Comparison of ENCODE assay signal across 2 cellular contexts in the genomic region with DNA sequence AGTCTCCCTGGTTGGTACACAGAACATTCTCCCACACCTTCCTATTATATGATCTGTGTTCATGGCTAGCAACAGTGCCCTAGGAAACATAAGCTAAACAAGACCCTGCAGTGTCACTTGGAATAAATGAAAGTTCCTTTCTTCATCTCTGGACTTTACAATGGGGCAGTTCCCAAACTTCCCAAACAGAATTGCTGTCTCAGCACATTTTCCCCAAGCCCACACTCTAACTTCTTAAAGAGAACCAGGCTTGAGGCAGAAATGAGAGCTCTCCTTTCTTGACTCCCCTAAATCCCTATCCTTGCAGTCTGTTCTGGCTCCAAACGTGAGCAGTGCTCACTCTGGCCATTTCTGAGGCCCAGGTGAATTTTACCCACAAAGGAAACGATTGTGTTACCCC.
A peak's percentile ranks its signal among the peaks of the same experiment; 100 is the strongest.
TF ChIP-seq lines count a peak whose summit lies in the region.

No MANE protein-coding gene starts in this region.

TF ChIP-seq in GM23338, 12 proteins besides CTCF, POLR2A, EP300 and RAD21 (continues in another document):
- TF ChIP-seq EZH2 (IDR thresholded peaks at IDR 0.05; ENCODE audit: low read depth, unreplicated experiment) (no peak), NANOG (IDR thresholded peaks at IDR 0.05; ENCODE audit: borderline replicate concordance) (no peak), POLR2AphosphoS5 (IDR thresholded peaks at IDR 0.05; ENCODE audit: low read depth) (no peak), STAT1 (IDR thresholded peaks at IDR 0.05; ENCODE audit: unreplicated experiment) (no peak), EZH2phosphoT487 (IDR thresholded peaks at IDR 0.05; ENCODE audit: unreplicated experiment) (no peak), ZNF331 (CRISPR knock-in tag; IDR thresholded peaks at IDR 0.05; ENCODE audit: low read depth) (no peak), ZNF114 (CRISPR knock-in tag; IDR thresholded peaks at IDR 0.05) (no peak), CREB1 (CRISPR knock-in tag; IDR thresholded peaks at IDR 0.05; ENCODE audit: low read depth) (no peak), JUNB (IDR thresholded peaks at IDR 0.05; ENCODE audit: unreplicated experiment) (no peak)
- TF ChIP-seq, protein P1, sequence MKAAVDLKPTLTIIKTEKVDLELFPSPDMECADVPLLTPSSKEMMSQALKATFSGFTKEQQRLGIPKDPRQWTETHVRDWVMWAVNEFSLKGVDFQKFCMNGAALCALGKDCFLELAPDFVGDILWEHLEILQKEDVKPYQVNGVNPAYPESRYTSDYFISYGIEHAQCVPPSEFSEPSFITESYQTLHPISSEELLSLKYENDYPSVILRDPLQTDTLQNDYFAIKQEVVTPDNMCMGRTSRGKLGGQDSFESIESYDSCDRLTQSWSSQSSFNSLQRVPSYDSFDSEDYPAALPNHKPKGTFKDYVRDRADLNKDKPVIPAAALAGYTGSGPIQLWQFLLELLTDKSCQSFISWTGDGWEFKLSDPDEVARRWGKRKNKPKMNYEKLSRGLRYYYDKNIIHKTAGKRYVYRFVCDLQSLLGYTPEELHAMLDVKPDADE (IDR thresholded peaks at IDR 0.05): no peak
- TF ChIP-seq, protein P2, sequence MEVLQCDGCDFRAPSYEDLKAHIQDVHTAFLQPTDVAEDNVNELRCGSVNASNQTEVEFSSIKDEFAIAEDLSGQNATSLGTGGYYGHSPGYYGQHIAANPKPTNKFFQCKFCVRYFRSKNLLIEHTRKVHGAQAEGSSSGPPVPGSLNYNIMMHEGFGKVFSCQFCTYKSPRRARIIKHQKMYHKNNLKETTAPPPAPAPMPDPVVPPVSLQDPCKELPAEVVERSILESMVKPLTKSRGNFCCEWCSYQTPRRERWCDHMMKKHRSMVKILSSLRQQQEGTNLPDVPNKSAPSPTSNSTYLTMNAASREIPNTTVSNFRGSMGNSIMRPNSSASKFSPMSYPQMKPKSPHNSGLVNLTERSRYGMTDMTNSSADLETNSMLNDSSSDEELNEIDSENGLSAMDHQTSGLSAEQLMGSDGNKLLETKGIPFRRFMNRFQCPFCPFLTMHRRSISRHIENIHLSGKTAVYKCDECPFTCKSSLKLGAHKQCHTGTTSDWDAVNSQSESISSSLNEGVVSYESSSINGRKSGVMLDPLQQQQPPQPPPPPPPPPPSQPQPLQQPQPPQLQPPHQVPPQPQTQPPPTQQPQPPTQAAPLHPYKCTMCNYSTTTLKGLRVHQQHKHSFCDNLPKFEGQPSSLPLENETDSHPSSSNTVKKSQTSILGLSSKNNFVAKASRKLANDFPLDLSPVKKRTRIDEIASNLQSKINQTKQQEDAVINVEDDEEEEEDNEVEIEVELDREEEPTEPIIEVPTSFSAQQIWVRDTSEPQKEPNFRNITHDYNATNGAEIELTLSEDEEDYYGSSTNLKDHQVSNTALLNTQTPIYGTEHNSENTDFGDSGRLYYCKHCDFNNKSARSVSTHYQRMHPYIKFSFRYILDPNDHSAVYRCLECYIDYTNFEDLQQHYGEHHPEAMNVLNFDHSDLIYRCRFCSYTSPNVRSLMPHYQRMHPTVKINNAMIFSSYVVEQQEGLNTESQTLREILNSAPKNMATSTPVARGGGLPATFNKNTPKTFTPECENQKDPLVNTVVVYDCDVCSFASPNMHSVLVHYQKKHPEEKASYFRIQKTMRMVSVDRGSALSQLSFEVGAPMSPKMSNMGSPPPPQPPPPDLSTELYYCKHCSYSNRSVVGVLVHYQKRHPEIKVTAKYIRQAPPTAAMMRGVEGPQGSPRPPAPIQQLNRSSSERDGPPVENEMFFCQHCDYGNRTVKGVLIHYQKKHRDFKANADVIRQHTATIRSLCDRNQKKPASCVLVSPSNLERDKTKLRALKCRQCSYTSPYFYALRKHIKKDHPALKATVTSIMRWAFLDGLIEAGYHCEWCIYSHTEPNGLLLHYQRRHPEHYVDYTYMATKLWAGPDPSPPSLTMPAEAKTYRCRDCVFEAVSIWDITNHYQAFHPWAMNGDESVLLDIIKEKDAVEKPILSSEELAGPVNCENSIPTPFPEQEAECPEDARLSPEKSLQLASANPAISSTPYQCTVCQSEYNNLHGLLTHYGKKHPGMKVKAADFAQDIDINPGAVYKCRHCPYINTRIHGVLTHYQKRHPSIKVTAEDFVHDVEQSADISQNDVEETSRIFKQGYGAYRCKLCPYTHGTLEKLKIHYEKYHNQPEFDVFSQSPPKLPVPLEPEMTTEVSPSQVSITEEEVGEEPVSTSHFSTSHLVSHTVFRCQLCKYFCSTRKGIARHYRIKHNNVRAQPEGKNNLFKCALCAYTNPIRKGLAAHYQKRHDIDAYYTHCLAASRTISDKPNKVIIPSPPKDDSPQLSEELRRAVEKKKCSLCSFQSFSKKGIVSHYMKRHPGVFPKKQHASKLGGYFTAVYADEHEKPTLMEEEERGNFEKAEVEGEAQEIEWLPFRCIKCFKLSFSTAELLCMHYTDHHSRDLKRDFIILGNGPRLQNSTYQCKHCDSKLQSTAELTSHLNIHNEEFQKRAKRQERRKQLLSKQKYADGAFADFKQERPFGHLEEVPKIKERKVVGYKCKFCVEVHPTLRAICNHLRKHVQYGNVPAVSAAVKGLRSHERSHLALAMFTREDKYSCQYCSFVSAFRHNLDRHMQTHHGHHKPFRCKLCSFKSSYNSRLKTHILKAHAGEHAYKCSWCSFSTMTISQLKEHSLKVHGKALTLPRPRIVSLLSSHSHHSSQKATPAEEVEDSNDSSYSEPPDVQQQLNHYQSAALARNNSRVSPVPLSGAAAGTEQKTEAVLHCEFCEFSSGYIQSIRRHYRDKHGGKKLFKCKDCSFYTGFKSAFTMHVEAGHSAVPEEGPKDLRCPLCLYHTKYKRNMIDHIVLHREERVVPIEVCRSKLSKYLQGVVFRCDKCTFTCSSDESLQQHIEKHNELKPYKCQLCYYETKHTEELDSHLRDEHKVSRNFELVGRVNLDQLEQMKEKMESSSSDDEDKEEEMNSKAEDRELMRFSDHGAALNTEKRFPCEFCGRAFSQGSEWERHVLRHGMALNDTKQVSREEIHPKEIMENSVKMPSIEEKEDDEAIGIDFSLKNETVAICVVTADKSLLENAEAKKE (CRISPR knock-in tag; IDR thresholded peaks at IDR 0.05): no peak

TF ChIP-seq in H1, 55 proteins besides CTCF, POLR2A, EP300 and RAD21:
- peak; percentile 95 for TF ChIP-seq MAFK (IDR thresholded peaks at IDR 0.05; ENCODE audit: low read depth, low read length)
- TF ChIP-seq RNF2 (IDR thresholded peaks at IDR 0.05; ENCODE audit: borderline replicate concordance, low read depth, low read length, missing control alignments, poor library complexity, severe bottlenecking): no peak
- TF ChIP-seq KDM1A (IDR thresholded peaks at IDR 0.05; ENCODE audit: borderline replicate concordance, low read length): no peak
- TF ChIP-seq SRF (IDR thresholded peaks at IDR 0.05; ENCODE audit: low read depth, low read length): no peak
- TF ChIP-seq CBX5 (IDR thresholded peaks at IDR 0.05; ENCODE audit: low read depth, low read length): no peak
- no peak for TF ChIP-seq HDAC2 (IDR thresholded peaks at IDR 0.05; ENCODE audit: borderline replicate concordance in 1 of 2, low read depth in 2 of 2, low read length in 2 of 2)
